11 cellular contexts compared by ENCODE assay signal in the genomic region with DNA sequence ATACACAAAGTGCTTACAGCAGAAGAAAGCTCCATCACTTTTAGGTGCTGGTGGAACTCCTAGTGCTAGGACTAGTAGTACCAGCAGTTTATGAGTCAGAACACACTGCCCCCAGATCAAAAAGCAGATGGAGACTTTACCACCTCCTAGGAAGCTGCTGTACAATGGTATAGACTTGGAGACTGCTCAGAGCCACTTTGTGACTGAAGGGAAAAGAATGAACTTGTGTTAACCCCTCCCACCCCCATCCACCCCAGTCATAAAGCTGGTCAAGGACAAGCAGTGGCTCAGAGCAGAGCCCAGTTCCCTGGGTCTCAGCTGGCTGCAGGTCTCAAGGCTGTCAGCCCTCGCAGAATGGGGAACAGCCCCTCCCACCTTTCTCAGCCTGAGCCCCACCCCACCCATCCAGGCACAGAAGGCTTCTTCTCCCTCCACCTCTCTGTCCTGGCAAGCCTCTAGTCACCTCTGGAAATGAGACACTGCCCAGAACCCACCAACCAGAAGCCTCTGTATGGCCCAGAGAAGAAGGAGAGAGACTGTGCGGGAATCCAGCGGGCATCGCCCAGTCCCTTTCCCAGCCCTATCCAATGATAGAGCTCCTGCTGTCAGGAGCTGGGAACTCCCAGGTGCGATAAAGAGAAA. TPM values are rescaled to one million over a fixed set of nuclear protein-coding genes. Genes with fewer than 3 reads are reported as not detected.
DNase-seq lines count a peak whose midpoint lies in the region; ATAC-seq, FAIRE-seq and TF ChIP-seq lines count a peak whose summit lies in the region.
"Had no signal": no experiment of that assay in that cellular context is flagged by ENCODE, and none has a peak within 500 bp of the region (broad histone marks: within the 10 kb centered on the region; RNA-seq: fewer than 3 reads in every experiment).

No MANE protein-coding gene starts in this region.

- H3K27me3 ChIP-seq in mucosa of stomach (ENCODE audit: control insufficient read depth, insufficient read depth, low read length), result no peaks in the 10 kb centered on the region

- DNase-seq in AG08395 (ENCODE audit: low spot score), result peak; percentile 72
- peak; percentile 33 for DNase-seq in HK-2 (ENCODE audit: unreplicated experiment)
- DNase-seq in MCF 10A (ENCODE audit: unreplicated experiment), result peak; percentile 61
- DNase-seq in T-helper 17 cell, result no peak
- no peak for DNase-seq in GM12892 (ENCODE audit: insufficient read length)
- DNase-seq in activated CD4-positive, alpha-beta T cell treated with anti-CD3 and anti-CD28 coated beads, Interleukin-2, amount 10 ng/mL, durations not matched to agents 24 days and 14 days, result no peak
- DNase-seq: activated CD4-positive, CD25-positive, alpha-beta regulatory T cell treated with anti-CD3 and anti-CD28 coated beads, Interleukin-2, amount 50 U/mL, for 72 hours; NCI-H446 had no signal

- no peak overlapping the region for H3K27ac Mint-ChIP-seq in MCF 10A (ENCODE audit: low read depth, unreplicated experiment)
- no peak overlapping the region for H3K27ac Mint-ChIP-seq in T-helper 17 cell
- H3K27ac Mint-ChIP-seq in activated CD4-positive, alpha-beta T cell treated with anti-CD3 and anti-CD28 coated beads, Interleukin-2, amount 10 ng/mL, durations not matched to agents 24 days and 14 days, result no peak overlapping the region

- H3K4me3 Mint-ChIP-seq in MCF 10A (ENCODE audit: unreplicated experiment) (no peak overlapping the region), T-helper 17 cell (no peak overlapping the region)
- H3K4me3 Mint-ChIP-seq in activated CD4-positive, alpha-beta T cell treated with anti-CD3 and anti-CD28 coated beads, Interleukin-2, amount 10 ng/mL, durations not matched to agents 24 days and 14 days, result no peak overlapping the region
- H3K4me3 Mint-ChIP-seq: brain had no signal

- BruUV-seq in MCF 10A (replicated peaks; lab: Mats Ljungman, UMichigan), result no TSS peak

- H3K4me3 ChIP-seq in mucosa of stomach (ENCODE audit: low read length), result no peak overlapping the region

- H3K4me1 Mint-ChIP-seq in MCF 10A (ENCODE audit: insufficient read depth, unreplicated experiment) (peaks cover 35% of the 10 kb centered on the region), T-helper 17 cell (peaks cover 21% of the 10 kb centered on the region)
- peaks cover 6% of the 10 kb centered on the region for H3K4me1 Mint-ChIP-seq in activated CD4-positive, alpha-beta T cell treated with anti-CD3 and anti-CD28 coated beads, Interleukin-2, amount 10 ng/mL, durations not matched to agents 24 days and 14 days

- H3K36me3 ChIP-seq in mucosa of stomach (ENCODE audit: control insufficient read depth, insufficient read depth, low read length), result peaks cover 5% of the 10 kb centered on the region

- peak overlapping the region; percentile 3 for H3K9ac ChIP-seq in mucosa of stomach (ENCODE audit: low read length)

- no peak for TF ChIP-seq POLR2A in GM12892 (IDR thresholded peaks at IDR 0.05; ENCODE audit: low read depth, low read length)

- CTCF ChIA-PET in MCF 10A (lab: Yijun Ruan, JAX), result interaction anchor here (0.5 to 2.3 kb wide), 8 partner anchors 11 to 977 kb away, joined by 3 to 6 read pairs (median 4); no protein-coding TSS in a partner anchor

- no peak for ATAC-seq in HG03521 (IDR thresholded peaks at IDR 0.05; ENCODE audit: unreplicated experiment)
- ATAC-seq in T-helper 17 cell, result no peak

- H3K9me3 Mint-ChIP-seq in MCF 10A (ENCODE audit: unreplicated experiment), result no peaks in the 10 kb centered on the region
- H3K9me3 Mint-ChIP-seq in activated CD4-positive, alpha-beta T cell treated with anti-CD3 and anti-CD28 coated beads, Interleukin-2, amount 10 ng/mL, durations not matched to agents 24 days and 14 days, result no peaks in the 10 kb centered on the region

- no peak for TF ChIP-seq CTCF in MCF 10A (IDR thresholded peaks at IDR 0.05; ENCODE audit: unreplicated experiment)

- FAIRE-seq in GM12892 (lab: Jason Lieb, UNC), result no peak

- H3K27me3 Mint-ChIP-seq in MCF 10A (ENCODE audit: insufficient read depth, unreplicated experiment), result no peaks in the 10 kb centered on the region
- H3K27me3 Mint-ChIP-seq in T-helper 17 cell, result no peaks in the 10 kb centered on the region
- no peaks in the 10 kb centered on the region for H3K27me3 Mint-ChIP-seq in activated CD4-positive, alpha-beta T cell treated with anti-CD3 and anti-CD28 coated beads, Interleukin-2, amount 10 ng/mL, durations not matched to agents 24 days and 14 days
- H3K27me3 Mint-ChIP-seq: brain had no signal

- intact Hi-C loops in MCF 10A (cut with micrococcal nuclease), result no loop called here
- intact Hi-C loops in activated CD4-positive, alpha-beta T cell treated with anti-CD3 and anti-CD28 coated beads, Interleukin-2, amount 10 ng/mL, durations not matched to agents 24 days and 14 days (cut with micrococcal nuclease), result no loop called here

- POLR2A ChIA-PET in MCF 10A (lab: Yijun Ruan, JAX), result interaction anchor here (1.3 to 2.8 kb wide), 8 partner anchors 9 to 99 kb away, joined by 3 to 37 read pairs (median 7); a partner anchor contains a TSS

- no peaks in the 10 kb centered on the region for H3K9me3 ChIP-seq in mucosa of stomach (ENCODE audit: control insufficient read depth, low read length)
- no peaks in the 10 kb centered on the region for H3K9me3 ChIP-seq in T-helper 17 cell (ENCODE audit: control insufficient read depth, low read length, poor library complexity, severe bottlenecking)

- H3K36me3 Mint-ChIP-seq in MCF 10A (ENCODE audit: insufficient read depth, unreplicated experiment), result no peaks in the 10 kb centered on the region
- H3K36me3 Mint-ChIP-seq in T-helper 17 cell (ENCODE audit: low read depth), result peaks cover 3% of the 10 kb centered on the region
- peaks cover 9% of the 10 kb centered on the region for H3K36me3 Mint-ChIP-seq in activated CD4-positive, alpha-beta T cell treated with anti-CD3 and anti-CD28 coated beads, Interleukin-2, amount 10 ng/mL, durations not matched to agents 24 days and 14 days (ENCODE audit: low read depth)

- peaks cover 47% of the 10 kb centered on the region for H3K4me1 ChIP-seq in mucosa of stomach (ENCODE audit: control insufficient read depth, insufficient read depth, low read length)

RNA-seq across cellular contexts. Expression of a gene that starts 23.8 kb away (rescaled TPM):
- total RNA-seq in MCF 10A (2022) (66.5 and 67.3 TPM in 2 replicates), T-helper 17 cell (10 to 100 TPM; 36.8 to 61.3 TPM)
- polyA plus RNA-seq in GM12892 (2012; ENCODE audit: missing spikeins), result 32.2 TPM
- total RNA-seq in activated CD4-positive, alpha-beta T cell treated with anti-CD3 and anti-CD28 coated beads, Interleukin-2, amount 10 ng/mL, durations not matched to agents 24 days and 14 days, result 32.5 and 33.0 TPM in 2 replicates

Comparison
In these comparisons a context has a peak if more than half of its experiments do, and no peak if none do; other contexts are left out.
1. DNase-seq: peak in AG08395 (single experiment), HK-2 (single experiment) and MCF 10A (single experiment); none in T-helper 17 cell (0 of 3), GM12892 (single experiment) and activated CD4-positive, alpha-beta T cell treated with anti-CD3 and anti-CD28 coated beads, Interleukin-2, amount 10 ng/mL, durations not matched to agents 24 days and 14 days (single experiment).